Comparison of ENCODE assay signal across 27 cellular contexts in genomic region chr1:76103034-76103433, GRCh38. TPM values are rescaled to one million over a fixed set of nuclear protein-coding genes. Genes with fewer than 3 reads are reported as not detected.
"Had no signal": no experiment of that assay in that cellular context is flagged by ENCODE, and none has a peak within 500 bp of the region (broad histone marks: within the 10 kb centered on the region; RNA-seq: fewer than 3 reads in every experiment).

No MANE protein-coding gene starts in this region.

- H3K4me3 Mint-ChIP-seq: activated CD8-positive, alpha-beta T cell treated with anti-CD3 and anti-CD28 coated beads, Interleukin-2, amount 10 ng/mL, durations not matched to agents 7 days and 5 days; activated naive CD8-positive, alpha-beta T cell treated with anti-CD3 and anti-CD28 coated beads, Interleukin-2, amount 50 U/mL, for 24 hours; activated T-cell treated with anti-CD3 and anti-CD28 coated beads, Interleukin-2, amount 50 U/mL, for 24 hours; activated T-helper 1 cell treated with anti-CD3 and anti-CD28 coated beads, Interleukin-12 subunit alpha, Interleukin-12 subunit beta, Interleukin-2, Interleukin-4 antibody, amounts not matched to agents 30 ng/mL and 10 ng/mL and 1 ng/mL, durations not matched to agents 14 hours and 24 hours and 36 hours; T-helper 1 cell treated with Interleukin-12 subunit alpha and Interleukin-12 subunit beta and Interleukin-4 antibody, amounts not matched to agents 30 μg/mL and 1 μg/mL, for 36 hours; WTC11 had no signal

- H3K9me3 Mint-ChIP-seq: activated naive CD4-positive, alpha-beta T cell treated with anti-CD3 and anti-CD28 coated beads, Interleukin-2, amount 50 U/mL, for 72 hours; activated naive CD8-positive, alpha-beta T cell treated with anti-CD3 and anti-CD28 coated beads, Interleukin-2, amount 50 U/mL, for 24 hours; activated T-cell treated with anti-CD3 and anti-CD28 coated beads, Interleukin-2, amount 50 U/mL, for 24 hours; activated T-helper 1 cell treated with anti-CD3 and anti-CD28 coated beads, Interleukin-12 subunit alpha, Interleukin-12 subunit beta, Interleukin-2, Interleukin-4 antibody, amounts not matched to agents 30 ng/mL and 10 ng/mL and 1 ng/mL, durations not matched to agents 14 hours and 24 hours and 36 hours; T-helper 1 cell treated with Interleukin-12 subunit alpha and Interleukin-12 subunit beta and Interleukin-4 antibody, amounts not matched to agents 30 μg/mL and 1 μg/mL, for 36 hours; WTC11 had no signal

- DNase-seq: activated CD4-positive, alpha-beta T cell treated with anti-CD3 and anti-CD28 coated beads for 48 hours; activated CD4-positive, alpha-beta T cell treated with anti-CD3 and anti-CD28 coated beads, Interleukin-2, amount 50 U/mL, for 4 hours; activated CD4-positive, CD25-positive, alpha-beta regulatory T cell treated with anti-CD3 and anti-CD28 coated beads, Interleukin-2, amount 50 U/mL, for 72 hours; activated CD8-positive, alpha-beta T cell treated with anti-CD3 and anti-CD28 coated beads, Interleukin-2, amount 10 ng/mL, durations not matched to agents 7 days and 5 days; activated effector memory CD4-positive, alpha-beta T cell treated with Interleukin-2 at 50 U/mL for 16 hours; activated naive CD4-positive, alpha-beta T cell treated with Interleukin-2 at 50 U/mL for 16 hours; activated naive CD8-positive, alpha-beta T cell treated with anti-CD3 and anti-CD28 coated beads, Interleukin-2, amount 50 U/mL, for 24 hours; activated T-cell treated with anti-CD3 and anti-CD28 coated beads, Interleukin-2, amount 50 U/mL, for 24 hours; amniotic stem cell; MG63; MV-4-11; NCI-H1092 treated with DMSO at 0.1 percent for 48 hours; NCI-H1436; NCI-H1694 treated with DMSO at 0.1 percent for 48 hours; NCI-H2029 treated with DMSO at 0.1 percent for 48 hours; NCI-H510A treated with DMSO at 0.1 percent for 48 hours; NCI-H69; NK-92 treated with Interleukin-12 subunit alpha and Interleukin-12 subunit beta, amount 100 ng/mL, for 24 hours; Peyer's patch; Right ventricle myocardium superior; SJCRH30; T-helper 9 cell had no signal

- H3K27me3 Mint-ChIP-seq: activated naive CD8-positive, alpha-beta T cell treated with anti-CD3 and anti-CD28 coated beads, Interleukin-2, amount 50 U/mL, for 24 hours; activated T-cell treated with anti-CD3 and anti-CD28 coated beads, Interleukin-2, amount 50 U/mL, for 24 hours had no signal

- H3K9me3 ChIP-seq: ascending aorta, MG63, Peyer's patch, SJCRH30 had no signal

- ATAC-seq: activated CD8-positive, alpha-beta T cell treated with anti-CD3 and anti-CD28 coated beads, Interleukin-2, amount 10 ng/mL, durations not matched to agents 7 days and 5 days; activated naive CD4-positive, alpha-beta T cell treated with anti-CD3 and anti-CD28 coated beads, Interleukin-2, amount 50 U/mL, for 72 hours; activated naive CD8-positive, alpha-beta T cell treated with anti-CD3 and anti-CD28 coated beads, Interleukin-2, amount 50 U/mL, for 24 hours; WTC11 had no signal

- H3K27ac Mint-ChIP-seq: activated CD8-positive, alpha-beta T cell treated with anti-CD3 and anti-CD28 coated beads, Interleukin-2, amount 10 ng/mL, durations not matched to agents 7 days and 5 days; activated naive CD4-positive, alpha-beta T cell treated with anti-CD3 and anti-CD28 coated beads, Interleukin-2, amount 50 U/mL, for 72 hours; activated naive CD8-positive, alpha-beta T cell treated with anti-CD3 and anti-CD28 coated beads, Interleukin-2, amount 50 U/mL, for 24 hours; activated T-cell treated with anti-CD3 and anti-CD28 coated beads, Interleukin-2, amount 50 U/mL, for 24 hours; activated T-helper 1 cell treated with anti-CD3 and anti-CD28 coated beads, Interleukin-12 subunit alpha, Interleukin-12 subunit beta, Interleukin-2, Interleukin-4 antibody, amounts not matched to agents 30 ng/mL and 10 ng/mL and 1 ng/mL, durations not matched to agents 14 hours and 24 hours and 36 hours; T-helper 1 cell treated with Interleukin-12 subunit alpha and Interleukin-12 subunit beta and Interleukin-4 antibody, amounts not matched to agents 30 μg/mL and 1 μg/mL, for 36 hours; WTC11 had no signal

RNA-seq across cellular contexts. Expression of gene ST6GALNAC3, which starts 28.5 kb away (rescaled TPM):
- total RNA-seq: activated T-helper 1 cell treated with anti-CD3 and anti-CD28 coated beads, Interleukin-12 subunit alpha, Interleukin-12 subunit beta, Interleukin-2, Interleukin-4 antibody, amounts not matched to agents 30 ng/mL and 10 ng/mL and 1 ng/mL, durations not matched to agents 14 hours and 24 hours and 36 hours had no signal
